In genomic region chr9:973295-973842, GRCh38 we compare ENCODE assay signal across 20 cellular contexts. TPM values are rescaled to one million over a fixed set of nuclear protein-coding genes. Genes with fewer than 3 reads are reported as not detected.
DNase-seq lines count a peak whose midpoint lies in the region; ATAC-seq and TF ChIP-seq lines count a peak whose summit lies in the region.
"Had no signal": no experiment of that assay in that cellular context is flagged by ENCODE, and none has a peak within 500 bp of the region (broad histone marks: within the 10 kb centered on the region; RNA-seq: fewer than 3 reads in every experiment).

No MANE protein-coding gene starts in this region.

- no peak for TF ChIP-seq POLR2A in lower leg skin (IDR thresholded peaks at IDR 0.05)

- H3K56ac ChIP-seq in mesendoderm (ENCODE audit: low read length), result no peak overlapping the region

- H3K4ac ChIP-seq in mesendoderm (ENCODE audit: low read depth, low read length), result no peak overlapping the region

- no peak overlapping the region for H2BK120ac ChIP-seq in mesendoderm (ENCODE audit: low read depth, low read length)

- no peak overlapping the region for H3K9ac ChIP-seq in mesendoderm (ENCODE audit: low read length)

- no peak for ATAC-seq in natural killer cell
- no peak for ATAC-seq in natural killer cell treated with Interleukin-12 subunit alpha and Interleukin-12 subunit beta and Interleukin-15 and Interleukin-18, amount 100 ng/mL, for 72 hours
- no peak for ATAC-seq in psoas muscle
- ATAC-seq: CD8-positive, alpha-beta T cell; Right ventricle myocardium inferior had no signal

- H3K9me3 ChIP-seq in psoas muscle, result no peaks in the 10 kb centered on the region
- H3K9me3 ChIP-seq: prostate gland, thoracic aorta had no signal

- WGBS in mesendoderm (ENCODE audit: extremely low coverage, insufficient coverage, low lambda C conversion rate), result no CpG with 5 or more reads among the region's 17 CpGs
- 43 to 45% methylated on average over 17 of the region's 17 CpGs for WGBS in lower leg skin, 2 donors
- WGBS in psoas muscle, 3 donors, result 70 to 76% (median 74%) methylated on average over 17 of the region's 17 CpGs

- no peak overlapping the region for H3K18ac ChIP-seq in mesendoderm (ENCODE audit: low read length)

- H3K27me3 ChIP-seq in mesendoderm (ENCODE audit: insufficient read depth, low read length, poor library complexity) (peaks cover 58% of the 10 kb centered on the region), psoas muscle (ENCODE audit: insufficient read depth in 3 of 3, low read length in 2 of 3) (peaks cover 0 to 100% (median 68%) of the 10 kb centered on the region in 3 donors)

- H3K79me1 ChIP-seq in mesendoderm (ENCODE audit: low read length), result no peaks in the 10 kb centered on the region

- peak overlapping the region; percentile 17 for H3K4me3 Mint-ChIP-seq in natural killer cell
- H3K4me3 Mint-ChIP-seq in natural killer cell treated with Interleukin-12 subunit alpha and Interleukin-12 subunit beta and Interleukin-15 and Interleukin-18, amount 100 ng/mL, for 72 hours, result no peak overlapping the region
- H3K4me3 Mint-ChIP-seq in brain, result peak overlapping the region in 4 of 5 experiments; percentile 33 to 84 (median 82)
- H3K4me3 Mint-ChIP-seq: CD8-positive, alpha-beta T cell had no signal

- no peaks in the 10 kb centered on the region for H3K79me2 ChIP-seq in mesendoderm (ENCODE audit: control insufficient read depth, insufficient read depth, low read length)

- intact Hi-C loops in natural killer cell (cut with micrococcal nuclease), result no loop called here
- intact Hi-C loops in lower leg skin (cut with DNase I; ENCODE audit: low total_unique reads), result no loop called here
- intact Hi-C loops in psoas muscle (cut with DNase I), result no loop called here

- no peak for TF ChIP-seq CTCF in natural killer cell (IDR thresholded peaks at IDR 0.05)
- no peak for TF ChIP-seq CTCF in brain (conservative IDR thresholded peaks at IDR 0.05)
- no peak for TF ChIP-seq CTCF in lower leg skin (IDR thresholded peaks at IDR 0.05)
- no peak for TF ChIP-seq CTCF in psoas muscle (IDR thresholded peaks at IDR 0.05)

- H4K5ac ChIP-seq in mesendoderm (ENCODE audit: low read length), result no peak overlapping the region

- H3K27ac ChIP-seq in mesendoderm (ENCODE audit: low read depth, low read length), result no peak overlapping the region
- H3K27ac ChIP-seq in psoas muscle, result no peak overlapping the region
- H3K27ac ChIP-seq: prostate gland, thoracic aorta had no signal

- no peak overlapping the region for H3K23ac ChIP-seq in mesendoderm (ENCODE audit: low read length)

- H3K36me3 ChIP-seq in mesendoderm (ENCODE audit: control insufficient read depth, insufficient read depth, low read length), result no peaks in the 10 kb centered on the region
- H3K36me3 ChIP-seq in psoas muscle (ENCODE audit: insufficient read depth in 1 of 2, low read depth in 1 of 2), result no peaks in the 10 kb centered on the region
- H3K36me3 ChIP-seq: prostate gland, thoracic aorta had no signal

- H3K27ac Mint-ChIP-seq in natural killer cell (no peak overlapping the region), brain (peak overlapping the region in 4 of 5 experiments; percentile 57 to 92 (median 86))
- H3K27ac Mint-ChIP-seq in natural killer cell treated with Interleukin-12 subunit alpha and Interleukin-12 subunit beta and Interleukin-15 and Interleukin-18, amount 100 ng/mL, for 72 hours, result no peak overlapping the region
- H3K27ac Mint-ChIP-seq: CD8-positive, alpha-beta T cell had no signal

- H2BK5ac ChIP-seq in mesendoderm (ENCODE audit: low read length), result no peak overlapping the region

- DNase-seq in natural killer cell, result no peak
- DNase-seq in natural killer cell treated with Interleukin-12 subunit alpha and Interleukin-12 subunit beta and Interleukin-15 and Interleukin-18, amount 100 ng/mL, for 72 hours (ENCODE audit: low spot score), result no peak
- peak; percentile 9 for DNase-seq in mesendoderm
- no peak for DNase-seq in lower leg skin (ENCODE audit: low spot score in 2 of 2)
- no peak for DNase-seq in stimulated activated CD4-positive, alpha-beta T cell treated with anti-CD3 and anti-CD28 coated beads, Interleukin-4, amount 100 ng/mL, for 4 hours
- DNase-seq in psoas muscle, result no peak
- DNase-seq in NCI-H1105 (lab: John Stamatoyannopoulos, UW), result no peak
- DNase-seq: activated CD4-positive, CD25-positive, alpha-beta regulatory T cell; activated effector memory CD4-positive, alpha-beta T cell treated with anti-CD3 and anti-CD28 coated beads, Interleukin-2, amount 50 U/mL, for 16 hours; CD8-positive, alpha-beta T cell; cortex of kidney; Kasumi-1; NCI-H187; small intestine; stimulated activated naive CD4-positive, alpha-beta T cell treated with Interleukin-2 at 50 U/mL for 16 hours had no signal

- H4K8ac ChIP-seq in mesendoderm (ENCODE audit: low read depth, low read length), result no peak overlapping the region

- H3K4me3 ChIP-seq in mesendoderm (ENCODE audit: low read length) (no peak overlapping the region), lower leg skin (ENCODE audit: low read depth, poor library complexity, severe bottlenecking) (no peak overlapping the region), psoas muscle (no peak overlapping the region)
- H3K4me3 ChIP-seq: prostate gland had no signal

- no peaks in the 10 kb centered on the region for H3K36me3 Mint-ChIP-seq in natural killer cell
- no peaks in the 10 kb centered on the region for H3K36me3 Mint-ChIP-seq in natural killer cell treated with Interleukin-12 subunit alpha and Interleukin-12 subunit beta and Interleukin-15 and Interleukin-18, amount 100 ng/mL, for 72 hours
- H3K36me3 Mint-ChIP-seq in brain, result no peaks in the 10 kb centered on the region
- H3K36me3 Mint-ChIP-seq: CD8-positive, alpha-beta T cell had no signal

- H3K4me1 Mint-ChIP-seq in natural killer cell (no peaks in the 10 kb centered on the region), brain (peaks cover 51% of the 10 kb centered on the region)
- H3K4me1 Mint-ChIP-seq in natural killer cell treated with Interleukin-12 subunit alpha and Interleukin-12 subunit beta and Interleukin-15 and Interleukin-18, amount 100 ng/mL, for 72 hours (ENCODE audit: low read depth in 2 of 2), result peaks cover 4 to 8% of the 10 kb centered on the region in 2 donors

- H2AK5ac ChIP-seq in mesendoderm (ENCODE audit: low read length), result no peak overlapping the region

- H3K9me3 Mint-ChIP-seq in natural killer cell (no peaks in the 10 kb centered on the region), brain (peaks cover 0 to 12% (median 8%) of the 10 kb centered on the region in 5 experiments)
- no peaks in the 10 kb centered on the region for H3K9me3 Mint-ChIP-seq in natural killer cell treated with Interleukin-12 subunit alpha and Interleukin-12 subunit beta and Interleukin-15 and Interleukin-18, amount 100 ng/mL, for 72 hours
- H3K9me3 Mint-ChIP-seq: CD8-positive, alpha-beta T cell had no signal

- H3K4me1 ChIP-seq in mesendoderm (ENCODE audit: control insufficient read depth, low read depth, low read length), result peaks cover 4% of the 10 kb centered on the region
- peaks cover 12% of the 10 kb centered on the region for H3K4me1 ChIP-seq in psoas muscle
- H3K4me1 ChIP-seq: prostate gland had no signal

- H2BK15ac ChIP-seq in mesendoderm (replicated peaks; ENCODE audit: low read depth), result no peak overlapping the region

- H3K27me3 Mint-ChIP-seq in natural killer cell (ENCODE audit: low read depth in 2 of 2) (peaks cover 57 to 60% of the 10 kb centered on the region in 2 donors), brain (peaks cover 96% of the 10 kb centered on the region)
- peaks cover 46 to 53% of the 10 kb centered on the region in 2 donors for H3K27me3 Mint-ChIP-seq in natural killer cell treated with Interleukin-12 subunit alpha and Interleukin-12 subunit beta and Interleukin-15 and Interleukin-18, amount 100 ng/mL, for 72 hours

- no peak overlapping the region for H3K4me2 ChIP-seq in mesendoderm (ENCODE audit: low read length)

RNA-seq across cellular contexts. Expression of gene DMRT3, which starts 3.1 kb away (rescaled TPM):
- total RNA-seq in natural killer cell (not detected), lower leg skin (under 1 TPM in 1 of 4 donors, not detected in 3; 0.55 TPM), psoas muscle (under 1 TPM in 3 of 4 donors, not detected in 1; 0.17 to 0.44 (median 0.27) TPM)
- not detected for total RNA-seq in natural killer cell treated with Interleukin-12 subunit alpha and Interleukin-12 subunit beta and Interleukin-15 and Interleukin-18, amount 100 ng/mL, for 72 hours
- polyA plus RNA-seq in brain (ENCODE audit: insufficient read depth, low read depth, low replicate concordance) (0.29 TPM), psoas muscle (under 1 TPM; 0.03 to 0.07 (median 0.07) TPM)
- polyA plus RNA-seq in mesendoderm (2013, experiment 1 of 2), result 0.10 TPM
- 0.07 TPM for polyA plus RNA-seq in mesendoderm (2013, experiment 2 of 2)
- total RNA-seq: activated CD8-positive, alpha-beta memory T cell treated with anti-CD3 and anti-CD28 coated beads for 36 hours; CD8-positive, alpha-beta T cell; Right ventricle myocardium inferior had no signal
- polyA plus RNA-seq: small intestine had no signal

Comparison
In these comparisons a context has a peak if more than half of its experiments do, and no peak if none do; other contexts are left out.
1. H3K27ac Mint-ChIP-seq: peak in brain (4 of 5); none in natural killer cell (0 of 2) and natural killer cell treated with Interleukin-12 subunit alpha and Interleukin-12 subunit beta and Interleukin-15 and Interleukin-18, amount 100 ng/mL, for 72 hours (0 of 2).